In genomic region chr12:79635676-79636075, GRCh38 we compare ENCODE assay signal across 16 cellular contexts. TPM values are rescaled to one million over a fixed set of nuclear protein-coding genes. Genes with fewer than 3 reads are reported as not detected.
DNase-seq lines count a peak whose midpoint lies in the region; ATAC-seq, FAIRE-seq and TF ChIP-seq lines count a peak whose summit lies in the region.
"Had no signal": no experiment of that assay in that cellular context is flagged by ENCODE, and none has a peak within 500 bp of the region (broad histone marks: within the 10 kb centered on the region; RNA-seq: fewer than 3 reads in every experiment).

No MANE protein-coding gene starts in this region.

- H3K4me3 ChIP-seq in fibroblast of the aortic adventitia (ENCODE audit: low read depth, low read length) (no peak overlapping the region), skeletal muscle cell (ENCODE audit: low read depth, low read length) (no peak overlapping the region)

- FAIRE-seq in GM12892 (lab: Jason Lieb, UNC): peak; percentile 48

- POLR2A ChIA-PET in WTC11 (lab: Charles Lee): interaction anchor here (0.6 kb wide), 1 partner anchor 204 kb away, joined by 3 read pairs; no protein-coding TSS in a partner anchor

- TF ChIP-seq CTCF in WTC11 (IDR thresholded peaks at IDR 0.05) (no peak), fibroblast of the aortic adventitia (IDR thresholded peaks at IDR 0.05; ENCODE audit: insufficient read depth, low read length) (no peak)

- no peaks in the 10 kb centered on the region for H3K27me3 Mint-ChIP-seq in WTC11 (ENCODE audit: low read depth)

- TF ChIP-seq POLR2A in GM12892 (IDR thresholded peaks at IDR 0.05; ENCODE audit: low read depth, low read length): no peak

- CTCF ChIA-PET in WTC11 (lab: Charles Lee): no interaction called here

- no peaks in the 10 kb centered on the region for H3K36me3 Mint-ChIP-seq in WTC11

- H3K4me3 Mint-ChIP-seq in WTC11: 0 out of 2 replicates have a peak overlapping the region, but pooled peaks have one; percentile 7
- H3K4me3 Mint-ChIP-seq: activated CD8-positive, alpha-beta T cell treated with anti-CD3 and anti-CD28 coated beads, Interleukin-2, amount 10 ng/mL, durations not matched to agents 7 days and 5 days; activated naive CD8-positive, alpha-beta T cell treated with anti-CD3 and anti-CD28 coated beads, Interleukin-2, amount 50 U/mL, for 24 hours; activated T-helper 1 cell treated with anti-CD3 and anti-CD28 coated beads, Interleukin-12 subunit alpha, Interleukin-12 subunit beta, Interleukin-2, Interleukin-4 antibody, amounts not matched to agents 30 ng/mL and 10 ng/mL and 1 ng/mL, durations not matched to agents 14 hours and 24 hours and 36 hours had no signal

- H3K9me3 Mint-ChIP-seq in WTC11: no peaks in the 10 kb centered on the region
- H3K9me3 Mint-ChIP-seq: activated naive CD8-positive, alpha-beta T cell treated with anti-CD3 and anti-CD28 coated beads, Interleukin-2, amount 50 U/mL, for 24 hours; activated T-helper 1 cell treated with anti-CD3 and anti-CD28 coated beads, Interleukin-12 subunit alpha, Interleukin-12 subunit beta, Interleukin-2, Interleukin-4 antibody, amounts not matched to agents 30 ng/mL and 10 ng/mL and 1 ng/mL, durations not matched to agents 14 hours and 24 hours and 36 hours had no signal

- peaks cover 61% of the 10 kb centered on the region for H3K4me1 Mint-ChIP-seq in WTC11
- H3K4me1 Mint-ChIP-seq: activated naive CD8-positive, alpha-beta T cell treated with anti-CD3 and anti-CD28 coated beads, Interleukin-2, amount 50 U/mL, for 24 hours had no signal

- DNase-seq in GM12892 (ENCODE audit: insufficient read length) (no peak), WTC11 (ENCODE audit: low spot score) (no peak), fibroblast of the aortic adventitia (ENCODE audit: low read depth) (peak; percentile 48), skeletal muscle cell (ENCODE audit: low read depth) (peak; percentile 36), RKO (ENCODE audit: low spot score) (no peak), COLO668 (lab: John Stamatoyannopoulos, UW; ENCODE audit: unreplicated experiment) (no peak), NOMO-1 treated with DMSO at 0.1 percent for 48 hours (lab: John Stamatoyannopoulos, UW; ENCODE audit: unreplicated experiment) (no peak)
- DNase-seq: activated CD8-positive, alpha-beta T cell treated with anti-CD3 and anti-CD28 coated beads, Interleukin-2, amount 10 ng/mL, durations not matched to agents 7 days and 5 days; activated naive CD8-positive, alpha-beta T cell treated with anti-CD3 and anti-CD28 coated beads, Interleukin-2, amount 50 U/mL, for 24 hours; cerebellar nuclear complex; islet precursor cell; NCI-H1105 treated with DMSO at 0.1 percent for 48 hours; NCI-H2171; stimulated activated CD4-positive, alpha-beta T cell treated with anti-CD3 and anti-CD28 coated beads, Interleukin-4, amount 100 ng/mL, for 4 hours had no signal

- ATAC-seq in WTC11 (no peak), HG02678 (IDR thresholded peaks at IDR 0.05; ENCODE audit: unreplicated experiment) (no peak)
- ATAC-seq: activated CD8-positive, alpha-beta T cell treated with anti-CD3 and anti-CD28 coated beads, Interleukin-2, amount 10 ng/mL, durations not matched to agents 7 days and 5 days; activated naive CD8-positive, alpha-beta T cell treated with anti-CD3 and anti-CD28 coated beads, Interleukin-2, amount 50 U/mL, for 24 hours had no signal

- peak overlapping the region; percentile 31 for H3K27ac Mint-ChIP-seq in WTC11
- H3K27ac Mint-ChIP-seq: activated CD8-positive, alpha-beta T cell treated with anti-CD3 and anti-CD28 coated beads, Interleukin-2, amount 10 ng/mL, durations not matched to agents 7 days and 5 days; activated naive CD8-positive, alpha-beta T cell treated with anti-CD3 and anti-CD28 coated beads, Interleukin-2, amount 50 U/mL, for 24 hours; activated T-helper 1 cell treated with anti-CD3 and anti-CD28 coated beads, Interleukin-12 subunit alpha, Interleukin-12 subunit beta, Interleukin-2, Interleukin-4 antibody, amounts not matched to agents 30 ng/mL and 10 ng/mL and 1 ng/mL, durations not matched to agents 14 hours and 24 hours and 36 hours had no signal

TF ChIP-seq in WTC11, 78 proteins besides CTCF, POLR2A, EP300 and RAD21:
- no peak for TF ChIP-seq USF2 (CRISPR knock-in tag; IDR thresholded peaks at IDR 0.05)

RNA-seq across cellular contexts. Expression of gene PAWR, which starts 55.1 kb away (rescaled TPM):
- polyA plus RNA-seq in GM12892 (2012; ENCODE audit: missing spikeins): 20.1 TPM
- total RNA-seq in WTC11 (2021) (397 to 512 TPM (median 493 TPM) in 3 replicates), fibroblast of the aortic adventitia (ENCODE audit: low replicate concordance) (15.0 and 57.6 TPM in 2 replicates)

Comparison
In these comparisons a context has a peak if more than half of its experiments do, and no peak if none do; other contexts are left out.
1. DNase-seq: peak in fibroblast of the aortic adventitia (single experiment) and skeletal muscle cell (single experiment); none in GM12892 (single experiment), WTC11 (single experiment), RKO (single experiment), COLO668 (single experiment) and NOMO-1 treated with DMSO at 0.1 percent for 48 hours (single experiment).